ENCODE assay signal across 22 cellular contexts in genomic region chr14:74859757-74860156, GRCh38. TPM values are rescaled to one million over a fixed set of nuclear protein-coding genes. Genes with fewer than 3 reads are reported as not detected.
A peak's percentile ranks its signal among the peaks of the same experiment; 100 is the strongest.
DNase-seq lines count a peak whose midpoint lies in the region; ATAC-seq, FAIRE-seq and TF ChIP-seq lines count a peak whose summit lies in the region.
"Had no signal": no experiment of that assay in that cellular context is flagged by ENCODE, and none has a peak within 500 bp of the region (broad histone marks: within the 10 kb centered on the region; RNA-seq: fewer than 3 reads in every experiment).

No MANE protein-coding gene starts in this region.

- TF ChIP-seq EP300 in A549 (IDR thresholded peaks at IDR 0.05): no peak

- H3K4me3 ChIP-seq in A549: no peak overlapping the region
- H3K4me3 ChIP-seq in HEK293 (ENCODE audit: low read depth, low read length): no peak overlapping the region
- H3K4me3 ChIP-seq in keratinocyte (ENCODE audit: control insufficient read depth in 2 of 3, extremely low read depth in 1 of 3, insufficient read depth in 2 of 3, low read depth in 1 of 3, low read length in 3 of 3): no peak overlapping the region
- H3K4me3 ChIP-seq: BLaER1 treated with 17β-estradiol and CSF1 and Interleukin-3, amounts not matched to agents 10 nM and 100 nM had no signal

- H3K4me1 ChIP-seq in A549 (no peaks in the 10 kb centered on the region), HEK293 (ENCODE audit: control insufficient read depth, insufficient read depth, low read length) (no peaks in the 10 kb centered on the region), keratinocyte (ENCODE audit: control insufficient read depth, extremely low read depth, insufficient read depth, low read length) (no peaks in the 10 kb centered on the region)
- H3K4me1 ChIP-seq: BE2C had no signal

- H3K36me3 ChIP-seq in HEK293 (ENCODE audit: control insufficient read depth in 2 of 2, insufficient read depth in 1 of 2, low read length in 2 of 2) (peaks cover 0 to 6% of the 10 kb centered on the region in 2 experiments; a peak in 1 of 3 replicates), keratinocyte (ENCODE audit: control insufficient read depth in 2 of 2, extremely low read depth in 1 of 2, insufficient read depth in 2 of 2, low read length in 2 of 2) (no peaks in the 10 kb centered on the region)

- no peaks in the 10 kb centered on the region for H3K27me3 ChIP-seq in keratinocyte (ENCODE audit: control insufficient read depth, extremely low read depth, insufficient read depth, low read length)
- H3K27me3 ChIP-seq: BE2C; BLaER1 treated with 17β-estradiol and CSF1 and Interleukin-3, amounts not matched to agents 10 nM and 100 nM had no signal

- no peak for ATAC-seq in A549

- H3K9me3 ChIP-seq in A549 (no peaks in the 10 kb centered on the region), HEK293 (ENCODE audit: control insufficient read depth, insufficient read depth, low read depth, low read length) (no peaks in the 10 kb centered on the region), keratinocyte (ENCODE audit: control insufficient read depth, low read depth, low read length) (no peaks in the 10 kb centered on the region)
- H3K9me3 ChIP-seq: BE2C; BLaER1 treated with 17β-estradiol and CSF1 and Interleukin-3, amounts not matched to agents 10 nM and 100 nM had no signal

- peak; percentile 17 to 44 for DNase-seq in NCI-H524 (lab: John Stamatoyannopoulos, UW)
- no peak for DNase-seq in NCI-H524 treated with DMSO at 0.1 percent for 48 hours (lab: John Stamatoyannopoulos, UW)
- no peak for DNase-seq in A549 (ENCODE audit: low read depth in 1 of 2, low spot score in 1 of 2)
- DNase-seq in keratinocyte (ENCODE audit: low read depth, low spot score): no peak
- DNase-seq in GM13977 (ENCODE audit: low spot score): no peak
- no peak for DNase-seq in GDM1 (lab: John Stamatoyannopoulos, UW)
- DNase-seq: AML-193; BE2C; CD4-positive, alpha-beta T cell; CD8-positive, alpha-beta memory T cell; DMS 273 treated with DMSO at 0.1 percent for 48 hours; DMS79; EL; GF-D8; GOT3; HCEC 1CT had no signal

- no peak overlapping the region for H2AFZ ChIP-seq in keratinocyte (ENCODE audit: control insufficient read depth, low read length)

- TF ChIP-seq CTCF in A549 (IDR thresholded peaks at IDR 0.05) (no peak), HEK293 (tag by site-specific recombination; IDR thresholded peaks at IDR 0.05) (no peak), keratinocyte (optimal IDR thresholded peaks at IDR 0.05 in 1 of 3, IDR thresholded peaks at IDR 0.05 in 1 of 3, conservative IDR thresholded peaks at IDR 0.05 in 1 of 3; ENCODE audit: extremely low read depth in 1 of 3, insufficient read depth in 2 of 3, low read length in 3 of 3) (no peak), GM13977 (IDR thresholded peaks at IDR 0.05; ENCODE audit: extremely low read depth, insufficient read depth, missing control alignments) (no peak)

- H3K27ac ChIP-seq in A549 (no peak overlapping the region), HEK293 (ENCODE audit: extremely low read depth, low read depth, low read length) (no peak overlapping the region), keratinocyte (ENCODE audit: control insufficient read depth, insufficient read depth, low read length) (no peak overlapping the region)
- H3K27ac ChIP-seq: BLaER1 treated with 17β-estradiol and CSF1 and Interleukin-3, amounts not matched to agents 10 nM and 100 nM had no signal

- 50% methylated on average over 5 of the region's 5 CpGs for WGBS in A549 (ENCODE audit: missing lambda C conversion rate)

- POLR2A ChIA-PET in A549 (lab: Yijun Ruan, JAX): interaction anchor here (0.6 kb wide), 1 partner anchor 30 kb away, joined by 3 read pairs; no protein-coding TSS in a partner anchor
- POLR2A ChIA-PET in HEK293 (lab: Yijun Ruan, JAX): interaction anchor here (1.0 kb wide), 1 partner anchor 47 kb away, joined by 3 read pairs; no protein-coding TSS in a partner anchor

- dilution Hi-C loops in keratinocyte (cut with MboI; ENCODE audit: extremely low pct_ligation_motif_present, low sequenced_read_pairs): no loop called here

- FAIRE-seq in A549 (lab: Jason Lieb, UNC) (no peak), keratinocyte (lab: Jason Lieb, UNC) (peak; percentile 9)
- FAIRE-seq: D721Med, H54 had no signal

- H3K9ac ChIP-seq in keratinocyte (ENCODE audit: control insufficient read depth, extremely low read depth, insufficient read depth, low read length): no peak overlapping the region
- H3K9ac ChIP-seq: BLaER1 treated with 17β-estradiol and CSF1 and Interleukin-3, amounts not matched to agents 10 nM and 100 nM had no signal

- no peaks in the 10 kb centered on the region for H3K79me2 ChIP-seq in keratinocyte (ENCODE audit: control insufficient read depth, insufficient read depth, low read length)

- CTCF ChIA-PET in A549 (lab: Yijun Ruan, JAX) (interaction anchor here (0.8 to 20.9 kb wide), 22 partner anchors 9 to 563 kb away, joined by 3 to 339 read pairs (median 6); partner anchors contain the start of genes DLST and PROX2), HEK293 (lab: Yijun Ruan, JAX) (interaction anchor here (0.6 to 10.8 kb wide), 23 partner anchors 10 to 701 kb away, joined by 3 to 195 read pairs (median 8); partner anchors contain the start of gene DLST)

- H3K4me2 ChIP-seq in A549: no peak overlapping the region
- H3K4me2 ChIP-seq in keratinocyte (ENCODE audit: control insufficient read depth, extremely low read depth, insufficient read depth, low read depth, low read length): no peak overlapping the region
- H3K4me2 ChIP-seq: BLaER1 treated with 17β-estradiol and CSF1 and Interleukin-3, amounts not matched to agents 10 nM and 100 nM had no signal

- no peaks in the 10 kb centered on the region for H3K9me1 ChIP-seq in keratinocyte (ENCODE audit: control insufficient read depth, extremely low read depth, insufficient read depth, low read length)

- no peaks in the 10 kb centered on the region for H4K20me1 ChIP-seq in keratinocyte (ENCODE audit: control insufficient read depth, extremely low read depth, insufficient read depth, low read length)
- H4K20me1 ChIP-seq: BLaER1 treated with 17β-estradiol and CSF1 and Interleukin-3, amounts not matched to agents 10 nM and 100 nM had no signal

- TF ChIP-seq RAD21 in A549 (conservative IDR thresholded peaks at IDR 0.05 in 1 of 2, IDR thresholded peaks at IDR 0.05 in 1 of 2): no peak

- in situ Hi-C loops in GM13977 (cut with MboI; ENCODE audit: low pct_unique_long_range_greater_than_20kb, low sequenced_read_pairs, unreplicated experiment): loop anchor here (10.0 to 25.0 kb wide), 2 partner anchors 45 to 228 kb away; no protein-coding TSS in a partner anchor

- no peak for TF ChIP-seq POLR2A in A549 (IDR thresholded peaks at IDR 0.05; ENCODE audit: low read length)

TF ChIP-seq in A549, 52 proteins besides CTCF, POLR2A, EP300 and RAD21:
- TF ChIP-seq ZFP36 (IDR thresholded peaks at IDR 0.05; ENCODE audit: borderline replicate concordance, partially characterized antibody) (peak; percentile 7), JUNB (IDR thresholded peaks at IDR 0.05) (no peak)

TF ChIP-seq in HEK293, 187 proteins besides CTCF, POLR2A, EP300 and RAD21 (continues in another document):
- TF ChIP-seq ZNF26 (tag by site-specific recombination; IDR thresholded peaks at IDR 0.05): no peak
- 0 out of 2 replicates have a peak, but pooled peaks have one; percentile 61 for TF ChIP-seq ZNF768 (tag by site-specific recombination; IDR thresholded peaks at IDR 0.05)
- 0 out of 2 replicates have a peak, but pooled peaks have one; percentile 11 for TF ChIP-seq ZBTB17 (tag by site-specific recombination; IDR thresholded peaks at IDR 0.05)

RNA-seq across cellular contexts. Expression of gene PROX2, which starts 16.2 kb away (rescaled TPM):
- polyA plus RNA-seq in A549 (2011; rRNA removed) (not detected in 2 replicates), A549 (2017; fragmentation: RNase III; extraction: RNeasy Plus Mini Kit Qiagen cat#74134 plus additional on column Dnase treatment) (not detected in 3 replicates), keratinocyte (not detected in 3 replicates)
- polyA plus RNA-seq in A549 (2012; cell fraction: cytosol; rRNA removed): not detected in 2 replicates
- polyA plus RNA-seq in A549 (2012; cell fraction: nucleus; rRNA removed): not detected in 2 replicates
- not detected in 2 replicates for polyA minus RNA-seq in A549 (2011; rRNA and poly(A)+ RNA removed)
- polyA plus RNA-seq in keratinocyte (2011; ENCODE audit: low read depth): not detected
- not detected in 2 replicates for polyA plus RNA-seq in keratinocyte (2011; cell fraction: cytosol; rRNA removed)
- polyA plus RNA-seq in keratinocyte (2011; cell fraction: nucleus; rRNA removed): not detected in 2 replicates
- polyA plus RNA-seq in keratinocyte (2012; ENCODE audit: low replicate concordance): 0.08 and 0.35 TPM in 2 replicates
- 0.19 TPM in 1 of 3 replicates, not detected in the others for polyA minus RNA-seq in keratinocyte
- polyA minus RNA-seq in keratinocyte (2011; cell fraction: cytosol; rRNA and poly(A)+ RNA removed): not detected
- polyA minus RNA-seq in keratinocyte (2011; cell fraction: nucleus; rRNA and poly(A)+ RNA removed): not detected in 2 replicates
- polyA plus RNA-seq: AG04450; CD14-positive monocyte; CD8-positive, alpha-beta memory T cell had no signal

RNA-seq across cellular contexts. Expression of gene DLST, which starts 22.0 kb away (rescaled TPM):
- polyA plus RNA-seq in A549 (2011; rRNA removed) (129 and 137 TPM in 2 replicates), A549 (2017; fragmentation: RNase III; extraction: RNeasy Plus Mini Kit Qiagen cat#74134 plus additional on column Dnase treatment) (102 to 113 TPM (median 102 TPM) in 3 replicates), keratinocyte (114 to 151 TPM (median 129 TPM) in 3 replicates)
- 108 and 114 TPM in 2 replicates for polyA plus RNA-seq in A549 (2012; cell fraction: cytosol; rRNA removed)
- 120 and 141 TPM in 2 replicates for polyA plus RNA-seq in A549 (2012; cell fraction: nucleus; rRNA removed)
- polyA minus RNA-seq in A549 (2011; rRNA and poly(A)+ RNA removed): 103 and 107 TPM in 2 replicates
- 57.0 TPM for polyA plus RNA-seq in keratinocyte (2011; ENCODE audit: low read depth)
- polyA plus RNA-seq in keratinocyte (2011; cell fraction: cytosol; rRNA removed): 126 and 128 TPM in 2 replicates
- 163 and 166 TPM in 2 replicates for polyA plus RNA-seq in keratinocyte (2011; cell fraction: nucleus; rRNA removed)
- 64.0 and 74.0 TPM in 2 replicates for polyA plus RNA-seq in keratinocyte (2012; ENCODE audit: low replicate concordance)
- polyA minus RNA-seq in keratinocyte: 113 to 130 TPM (median 114 TPM) in 3 replicates
- polyA minus RNA-seq in keratinocyte (2011; cell fraction: cytosol; rRNA and poly(A)+ RNA removed): 51.2 TPM
- polyA minus RNA-seq in keratinocyte (2011; cell fraction: nucleus; rRNA and poly(A)+ RNA removed): 46.0 and 78.7 TPM in 2 replicates

Comparison
In these comparisons a context has a peak if more than half of its experiments do, and no peak if none do; other contexts are left out.
1. DNase-seq: peak in NCI-H524 (2 of 2); none in NCI-H524 treated with DMSO at 0.1 percent for 48 hours (single experiment), A549 (0 of 2), keratinocyte (single experiment), GM13977 (single experiment) and GDM1 (single experiment).